Comparison of ENCODE assay signal across 8 cellular contexts in genomic region chr6:52420668-52421358, GRCh38. TPM values are rescaled to one million over a fixed set of nuclear protein-coding genes. Genes with fewer than 3 reads are reported as not detected.
DNase-seq lines count a peak whose midpoint lies in the region; ATAC-seq and TF ChIP-seq lines count a peak whose summit lies in the region.

No MANE protein-coding gene starts in this region.

- H3K79me2 ChIP-seq in DND-41 (ENCODE audit: insufficient read depth, low read length): peaks cover 5% of the 10 kb centered on the region; the same call in 1 of the 2 replicates

- H4K20me1 ChIP-seq in DND-41 (ENCODE audit: insufficient read depth, low read length): no peaks in the 10 kb centered on the region

- H3K36me3 ChIP-seq in DND-41 (ENCODE audit: insufficient read depth, low read length): no peaks in the 10 kb centered on the region; the same call in 1 of the 2 replicates

- peak overlapping the region; percentile 82 for H3K9ac ChIP-seq in DND-41 (ENCODE audit: low read depth, low read length)

- no peaks in the 10 kb centered on the region for H3K27me3 ChIP-seq in DND-41 (ENCODE audit: insufficient read depth, low read length, poor library complexity)

- H3K4me1 ChIP-seq in DND-41 (ENCODE audit: insufficient read depth, low read length): peaks cover 29% of the 10 kb centered on the region

- no peak for DNase-seq in DND-41
- DNase-seq in NCI-H187 treated with DMSO at 0.1 percent for 48 hours (lab: John Stamatoyannopoulos, UW): peak; percentile 23
- DNase-seq in astrocyte of the cerebellum (ENCODE audit: low read depth): no peak
- peak; percentile 11 for DNase-seq in iris pigment epithelial cell (ENCODE audit: low read depth)
- no peak for DNase-seq in activated gamma-delta T cell treated with Interleukin-2 at 50 U/mL for 16 hours
- no peak for DNase-seq in central memory CD4-positive, alpha-beta T cell

- TF ChIP-seq CTCF in DND-41 (IDR thresholded peaks at IDR 0.05; ENCODE audit: borderline replicate concordance, extremely low read depth, low read length, poor library complexity, severe bottlenecking) (no peak), astrocyte of the cerebellum (IDR thresholded peaks at IDR 0.05; ENCODE audit: low read depth, low read length, missing control alignments) (no peak)

- H3K4me3 ChIP-seq in DND-41 (ENCODE audit: low read depth in 1 of 2, low read length in 2 of 2): peak overlapping the region; percentile 67 to 99; a peak in 3 of 4 replicates
- peak overlapping the region; percentile 84 for H3K4me3 ChIP-seq in astrocyte of the cerebellum (ENCODE audit: low read depth, low read length)

- H3K9me3 ChIP-seq in DND-41 (ENCODE audit: insufficient read depth, low read length, severe bottlenecking): no peaks in the 10 kb centered on the region

- in situ Hi-C loops in astrocyte of the cerebellum (cut with HindIII; ENCODE audit: low sequenced_read_pairs): loop anchor here (10.0 to 25.0 kb wide), 2 partner anchors 124 to 241 kb away; partner anchors contain the start of gene TMEM14A

- ATAC-seq in DND-41 (ENCODE audit: insufficient read depth, low read depth) (no peak), HG02571 (IDR thresholded peaks at IDR 0.05; ENCODE audit: unreplicated experiment) (no peak)

- peak overlapping the region; percentile 100 for H3K4me2 ChIP-seq in DND-41 (ENCODE audit: insufficient read depth, low read length)

- H2AFZ ChIP-seq in DND-41 (ENCODE audit: low read depth, low read length): peak overlapping the region; percentile 85

- H3K27ac ChIP-seq in DND-41 (ENCODE audit: low read length): peak overlapping the region; percentile 48
- H3K27ac ChIP-seq in temporal lobe (ENCODE audit: low read depth, low read length): peak overlapping the region; percentile 4

RNA-seq across cellular contexts. Expression of gene EFHC1, which starts 0.7 kb away (rescaled TPM):
- total RNA-seq in temporal lobe: 25.6 TPM

RNA-seq across cellular contexts. Expression of gene PAQR8, which starts 58.9 kb away (rescaled TPM):
- 13.8 TPM for total RNA-seq in temporal lobe

Comparison
In these comparisons a context has a peak if more than half of its experiments do, and no peak if none do; other contexts are left out.
1. DNase-seq: peak in NCI-H187 treated with DMSO at 0.1 percent for 48 hours (single experiment) and iris pigment epithelial cell (single experiment); none in DND-41 (single experiment), astrocyte of the cerebellum (single experiment), activated gamma-delta T cell treated with Interleukin-2 at 50 U/mL for 16 hours (single experiment) and central memory CD4-positive, alpha-beta T cell (single experiment).